19 cellular contexts compared by ENCODE assay signal in genomic region chr6:163878656-163879055, GRCh38.
DNase-seq lines count a peak whose midpoint lies in the region; ATAC-seq and TF ChIP-seq lines count a peak whose summit lies in the region.
"Had no signal": no experiment of that assay in that cellular context is flagged by ENCODE, and none has a peak within 500 bp of the region (broad histone marks: within the 10 kb centered on the region; RNA-seq: fewer than 3 reads in every experiment).

No MANE protein-coding gene starts in this region.

- peak; percentile 40 to 82 (median 62) for ATAC-seq in psoas muscle
- ATAC-seq: A549; CD8-positive, alpha-beta T cell had no signal

- H3K4me1 ChIP-seq in psoas muscle = no peaks in the 10 kb centered on the region
- H3K4me1 ChIP-seq in skeletal muscle tissue (ENCODE audit: control insufficient read depth in 3 of 3, insufficient read depth in 3 of 3, low read length in 3 of 3) = peaks cover 10 to 13% (median 10%) of the 10 kb centered on the region in 3 donors
- H3K4me1 ChIP-seq: A549, Caco-2 had no signal

- H3K9me3 ChIP-seq in psoas muscle = no peaks in the 10 kb centered on the region
- H3K9me3 ChIP-seq in skeletal muscle tissue (ENCODE audit: control insufficient read depth in 3 of 3, low read length in 3 of 3) = no peaks in the 10 kb centered on the region
- H3K9me3 ChIP-seq: A549, Caco-2 had no signal

- H3K9ac ChIP-seq in skeletal muscle tissue (ENCODE audit: low read depth in 1 of 3, low read length in 3 of 3) = no peak overlapping the region
- H3K9ac ChIP-seq: BLaER1 treated with 17β-estradiol and CSF1 and Interleukin-3, amounts not matched to agents 10 nM and 100 nM had no signal

- H3K4me3 ChIP-seq in psoas muscle (peak overlapping the region; percentile 19), skeletal muscle tissue (ENCODE audit: low read length in 3 of 3) (peak overlapping the region; percentile 1 to 33 (median 8))
- H3K4me3 ChIP-seq: A549; BLaER1 treated with 17β-estradiol and CSF1 and Interleukin-3, amounts not matched to agents 10 nM and 100 nM had no signal

- 32 to 49% (median 33%) methylated on average over 1 of the region's 1 CpG for WGBS in psoas muscle, 3 donors

- H3K36me3 ChIP-seq in psoas muscle (ENCODE audit: insufficient read depth in 1 of 2, low read depth in 1 of 2) = no peaks in the 10 kb centered on the region
- H3K36me3 ChIP-seq in skeletal muscle tissue (ENCODE audit: control insufficient read depth in 3 of 3, insufficient read depth in 3 of 3, low read length in 3 of 3) = no peaks in the 10 kb centered on the region
- H3K36me3 ChIP-seq: BLaER1 treated with 17β-estradiol and CSF1 and Interleukin-3, amounts not matched to agents 10 nM and 100 nM had no signal

- DNase-seq in NCI-H748 (lab: John Stamatoyannopoulos, UW; ENCODE audit: unreplicated experiment) (peak; percentile 15), NCI-H748 treated with DMSO at 0.1 percent for 48 hours (lab: John Stamatoyannopoulos, UW) (no peak), left kidney (ENCODE audit: low read depth, low spot score) (peak; percentile 10), psoas muscle (no peak), germinal center (ENCODE audit: low spot score) (no peak), NCI-H82 (lab: John Stamatoyannopoulos, UW) (no peak), NCI-H1105 treated with DMSO at 0.1 percent for 48 hours (lab: John Stamatoyannopoulos, UW) (no peak)
- DNase-seq: AML-193; Caco-2; Calu3; CD4-positive, alpha-beta T cell; CD8-positive, alpha-beta T cell; DMS79 treated with DMSO at 0.1 percent for 48 hours; GF-D8 had no signal

- H3K27ac ChIP-seq in psoas muscle (peak overlapping the region; percentile 17), skeletal muscle tissue (ENCODE audit: low read depth, low read length) (no peak overlapping the region)
- H3K27ac ChIP-seq: 22Rv1; A549; BLaER1 treated with 17β-estradiol and CSF1 and Interleukin-3, amounts not matched to agents 10 nM and 100 nM; C4-2B had no signal

- H3K27me3 ChIP-seq in psoas muscle (ENCODE audit: insufficient read depth in 3 of 3, low read length in 2 of 3) = no peaks in the 10 kb centered on the region
- no peaks in the 10 kb centered on the region for H3K27me3 ChIP-seq in skeletal muscle tissue (ENCODE audit: control insufficient read depth in 3 of 3, insufficient read depth in 3 of 3, low read length in 3 of 3)
- H3K27me3 ChIP-seq: BLaER1 treated with 17β-estradiol and CSF1 and Interleukin-3, amounts not matched to agents 10 nM and 100 nM had no signal

- intact Hi-C loops in psoas muscle (cut with DNase I) = no loop called here

- no peak for TF ChIP-seq CTCF in psoas muscle (IDR thresholded peaks at IDR 0.05)

Comparison
In these comparisons a context has a peak if more than half of its experiments do, and no peak if none do; other contexts are left out.
1. DNase-seq: peak in NCI-H748 (single experiment) and left kidney (single experiment); none in NCI-H748 treated with DMSO at 0.1 percent for 48 hours (single experiment), psoas muscle (0 of 2), germinal center (single experiment), NCI-H82 (single experiment) and NCI-H1105 treated with DMSO at 0.1 percent for 48 hours (single experiment).